2 cellular contexts compared by ENCODE assay signal in the genomic region with DNA sequence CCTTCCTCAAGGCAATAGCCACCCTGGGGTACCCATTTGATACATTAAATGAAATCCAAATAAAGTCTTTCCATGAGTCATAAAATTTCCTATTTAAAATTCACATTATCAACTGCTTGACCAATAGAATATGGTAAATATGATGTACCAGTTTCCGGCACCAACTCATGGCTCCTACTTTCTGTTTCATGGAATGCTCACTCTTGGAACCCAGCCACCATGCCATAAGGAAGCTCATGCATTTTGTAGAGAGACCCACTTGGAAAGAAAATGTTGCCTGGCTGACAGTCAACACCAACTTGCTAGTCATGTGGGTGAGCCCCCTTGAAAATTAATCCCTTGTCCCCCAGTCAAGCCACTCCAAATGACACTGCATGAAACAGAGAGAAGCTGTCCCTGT.
A peak's percentile ranks its signal among the peaks of the same experiment; 100 is the strongest.
TF ChIP-seq lines count a peak whose summit lies in the region.

No MANE protein-coding gene starts in this region.

TF ChIP-seq in GM23338, 12 proteins besides CTCF, POLR2A, EP300 and RAD21 (continues in another document):
- TF ChIP-seq, protein P1, sequence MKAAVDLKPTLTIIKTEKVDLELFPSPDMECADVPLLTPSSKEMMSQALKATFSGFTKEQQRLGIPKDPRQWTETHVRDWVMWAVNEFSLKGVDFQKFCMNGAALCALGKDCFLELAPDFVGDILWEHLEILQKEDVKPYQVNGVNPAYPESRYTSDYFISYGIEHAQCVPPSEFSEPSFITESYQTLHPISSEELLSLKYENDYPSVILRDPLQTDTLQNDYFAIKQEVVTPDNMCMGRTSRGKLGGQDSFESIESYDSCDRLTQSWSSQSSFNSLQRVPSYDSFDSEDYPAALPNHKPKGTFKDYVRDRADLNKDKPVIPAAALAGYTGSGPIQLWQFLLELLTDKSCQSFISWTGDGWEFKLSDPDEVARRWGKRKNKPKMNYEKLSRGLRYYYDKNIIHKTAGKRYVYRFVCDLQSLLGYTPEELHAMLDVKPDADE (IDR thresholded peaks at IDR 0.05), result no peak
- TF ChIP-seq NANOG (IDR thresholded peaks at IDR 0.05; ENCODE audit: borderline replicate concordance) (no peak), EZH2phosphoT487 (IDR thresholded peaks at IDR 0.05; ENCODE audit: unreplicated experiment) (no peak), ZNF114 (CRISPR knock-in tag; IDR thresholded peaks at IDR 0.05) (no peak), POLR2AphosphoS5 (IDR thresholded peaks at IDR 0.05; ENCODE audit: low read depth) (no peak), JUNB (IDR thresholded peaks at IDR 0.05; ENCODE audit: unreplicated experiment) (no peak), CREB1 (CRISPR knock-in tag; IDR thresholded peaks at IDR 0.05; ENCODE audit: low read depth) (no peak), STAT1 (IDR thresholded peaks at IDR 0.05; ENCODE audit: unreplicated experiment) (no peak)
- TF ChIP-seq, protein P2, sequence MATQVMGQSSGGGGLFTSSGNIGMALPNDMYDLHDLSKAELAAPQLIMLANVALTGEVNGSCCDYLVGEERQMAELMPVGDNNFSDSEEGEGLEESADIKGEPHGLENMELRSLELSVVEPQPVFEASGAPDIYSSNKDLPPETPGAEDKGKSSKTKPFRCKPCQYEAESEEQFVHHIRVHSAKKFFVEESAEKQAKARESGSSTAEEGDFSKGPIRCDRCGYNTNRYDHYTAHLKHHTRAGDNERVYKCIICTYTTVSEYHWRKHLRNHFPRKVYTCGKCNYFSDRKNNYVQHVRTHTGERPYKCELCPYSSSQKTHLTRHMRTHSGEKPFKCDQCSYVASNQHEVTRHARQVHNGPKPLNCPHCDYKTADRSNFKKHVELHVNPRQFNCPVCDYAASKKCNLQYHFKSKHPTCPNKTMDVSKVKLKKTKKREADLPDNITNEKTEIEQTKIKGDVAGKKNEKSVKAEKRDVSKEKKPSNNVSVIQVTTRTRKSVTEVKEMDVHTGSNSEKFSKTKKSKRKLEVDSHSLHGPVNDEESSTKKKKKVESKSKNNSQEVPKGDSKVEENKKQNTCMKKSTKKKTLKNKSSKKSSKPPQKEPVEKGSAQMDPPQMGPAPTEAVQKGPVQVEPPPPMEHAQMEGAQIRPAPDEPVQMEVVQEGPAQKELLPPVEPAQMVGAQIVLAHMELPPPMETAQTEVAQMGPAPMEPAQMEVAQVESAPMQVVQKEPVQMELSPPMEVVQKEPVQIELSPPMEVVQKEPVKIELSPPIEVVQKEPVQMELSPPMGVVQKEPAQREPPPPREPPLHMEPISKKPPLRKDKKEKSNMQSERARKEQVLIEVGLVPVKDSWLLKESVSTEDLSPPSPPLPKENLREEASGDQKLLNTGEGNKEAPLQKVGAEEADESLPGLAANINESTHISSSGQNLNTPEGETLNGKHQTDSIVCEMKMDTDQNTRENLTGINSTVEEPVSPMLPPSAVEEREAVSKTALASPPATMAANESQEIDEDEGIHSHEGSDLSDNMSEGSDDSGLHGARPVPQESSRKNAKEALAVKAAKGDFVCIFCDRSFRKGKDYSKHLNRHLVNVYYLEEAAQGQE (IDR thresholded peaks at IDR 0.05; ENCODE audit: unreplicated experiment), result no peak
- TF ChIP-seq, protein P3, sequence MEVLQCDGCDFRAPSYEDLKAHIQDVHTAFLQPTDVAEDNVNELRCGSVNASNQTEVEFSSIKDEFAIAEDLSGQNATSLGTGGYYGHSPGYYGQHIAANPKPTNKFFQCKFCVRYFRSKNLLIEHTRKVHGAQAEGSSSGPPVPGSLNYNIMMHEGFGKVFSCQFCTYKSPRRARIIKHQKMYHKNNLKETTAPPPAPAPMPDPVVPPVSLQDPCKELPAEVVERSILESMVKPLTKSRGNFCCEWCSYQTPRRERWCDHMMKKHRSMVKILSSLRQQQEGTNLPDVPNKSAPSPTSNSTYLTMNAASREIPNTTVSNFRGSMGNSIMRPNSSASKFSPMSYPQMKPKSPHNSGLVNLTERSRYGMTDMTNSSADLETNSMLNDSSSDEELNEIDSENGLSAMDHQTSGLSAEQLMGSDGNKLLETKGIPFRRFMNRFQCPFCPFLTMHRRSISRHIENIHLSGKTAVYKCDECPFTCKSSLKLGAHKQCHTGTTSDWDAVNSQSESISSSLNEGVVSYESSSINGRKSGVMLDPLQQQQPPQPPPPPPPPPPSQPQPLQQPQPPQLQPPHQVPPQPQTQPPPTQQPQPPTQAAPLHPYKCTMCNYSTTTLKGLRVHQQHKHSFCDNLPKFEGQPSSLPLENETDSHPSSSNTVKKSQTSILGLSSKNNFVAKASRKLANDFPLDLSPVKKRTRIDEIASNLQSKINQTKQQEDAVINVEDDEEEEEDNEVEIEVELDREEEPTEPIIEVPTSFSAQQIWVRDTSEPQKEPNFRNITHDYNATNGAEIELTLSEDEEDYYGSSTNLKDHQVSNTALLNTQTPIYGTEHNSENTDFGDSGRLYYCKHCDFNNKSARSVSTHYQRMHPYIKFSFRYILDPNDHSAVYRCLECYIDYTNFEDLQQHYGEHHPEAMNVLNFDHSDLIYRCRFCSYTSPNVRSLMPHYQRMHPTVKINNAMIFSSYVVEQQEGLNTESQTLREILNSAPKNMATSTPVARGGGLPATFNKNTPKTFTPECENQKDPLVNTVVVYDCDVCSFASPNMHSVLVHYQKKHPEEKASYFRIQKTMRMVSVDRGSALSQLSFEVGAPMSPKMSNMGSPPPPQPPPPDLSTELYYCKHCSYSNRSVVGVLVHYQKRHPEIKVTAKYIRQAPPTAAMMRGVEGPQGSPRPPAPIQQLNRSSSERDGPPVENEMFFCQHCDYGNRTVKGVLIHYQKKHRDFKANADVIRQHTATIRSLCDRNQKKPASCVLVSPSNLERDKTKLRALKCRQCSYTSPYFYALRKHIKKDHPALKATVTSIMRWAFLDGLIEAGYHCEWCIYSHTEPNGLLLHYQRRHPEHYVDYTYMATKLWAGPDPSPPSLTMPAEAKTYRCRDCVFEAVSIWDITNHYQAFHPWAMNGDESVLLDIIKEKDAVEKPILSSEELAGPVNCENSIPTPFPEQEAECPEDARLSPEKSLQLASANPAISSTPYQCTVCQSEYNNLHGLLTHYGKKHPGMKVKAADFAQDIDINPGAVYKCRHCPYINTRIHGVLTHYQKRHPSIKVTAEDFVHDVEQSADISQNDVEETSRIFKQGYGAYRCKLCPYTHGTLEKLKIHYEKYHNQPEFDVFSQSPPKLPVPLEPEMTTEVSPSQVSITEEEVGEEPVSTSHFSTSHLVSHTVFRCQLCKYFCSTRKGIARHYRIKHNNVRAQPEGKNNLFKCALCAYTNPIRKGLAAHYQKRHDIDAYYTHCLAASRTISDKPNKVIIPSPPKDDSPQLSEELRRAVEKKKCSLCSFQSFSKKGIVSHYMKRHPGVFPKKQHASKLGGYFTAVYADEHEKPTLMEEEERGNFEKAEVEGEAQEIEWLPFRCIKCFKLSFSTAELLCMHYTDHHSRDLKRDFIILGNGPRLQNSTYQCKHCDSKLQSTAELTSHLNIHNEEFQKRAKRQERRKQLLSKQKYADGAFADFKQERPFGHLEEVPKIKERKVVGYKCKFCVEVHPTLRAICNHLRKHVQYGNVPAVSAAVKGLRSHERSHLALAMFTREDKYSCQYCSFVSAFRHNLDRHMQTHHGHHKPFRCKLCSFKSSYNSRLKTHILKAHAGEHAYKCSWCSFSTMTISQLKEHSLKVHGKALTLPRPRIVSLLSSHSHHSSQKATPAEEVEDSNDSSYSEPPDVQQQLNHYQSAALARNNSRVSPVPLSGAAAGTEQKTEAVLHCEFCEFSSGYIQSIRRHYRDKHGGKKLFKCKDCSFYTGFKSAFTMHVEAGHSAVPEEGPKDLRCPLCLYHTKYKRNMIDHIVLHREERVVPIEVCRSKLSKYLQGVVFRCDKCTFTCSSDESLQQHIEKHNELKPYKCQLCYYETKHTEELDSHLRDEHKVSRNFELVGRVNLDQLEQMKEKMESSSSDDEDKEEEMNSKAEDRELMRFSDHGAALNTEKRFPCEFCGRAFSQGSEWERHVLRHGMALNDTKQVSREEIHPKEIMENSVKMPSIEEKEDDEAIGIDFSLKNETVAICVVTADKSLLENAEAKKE (CRISPR knock-in tag; IDR thresholded peaks at IDR 0.05), result no peak

TF ChIP-seq in endothelial cell of umbilical vein, 7 proteins besides CTCF, POLR2A, EP300 and RAD21:
- TF ChIP-seq POLR2AphosphoS5 (IDR thresholded peaks at IDR 0.05; ENCODE audit: insufficient read depth, low read depth, low read length), result no peak
- TF ChIP-seq FOS (IDR thresholded peaks at IDR 0.05; ENCODE audit: borderline replicate concordance, insufficient read depth, low read length), result peak; percentile 38
- peak; percentile 8 for TF ChIP-seq GATA2 (IDR thresholded peaks at IDR 0.05; ENCODE audit: insufficient read depth, insufficient read length, low read depth, low read length)
- TF ChIP-seq, protein P4, sequence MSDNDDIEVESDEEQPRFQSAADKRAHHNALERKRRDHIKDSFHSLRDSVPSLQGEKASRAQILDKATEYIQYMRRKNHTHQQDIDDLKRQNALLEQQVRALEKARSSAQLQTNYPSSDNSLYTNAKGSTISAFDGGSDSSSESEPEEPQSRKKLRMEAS (IDR thresholded peaks at IDR 0.05; ENCODE audit: insufficient read depth, insufficient read length), result no peak
- TF ChIP-seq MYC (IDR thresholded peaks at IDR 0.05; ENCODE audit: low read depth, low read length), result no peak
- TF ChIP-seq EZH2 (IDR thresholded peaks at IDR 0.05; ENCODE audit: borderline replicate concordance, low read depth, low read length, severe bottlenecking), result no peak
- peak; percentile 42 for TF ChIP-seq JUN (IDR thresholded peaks at IDR 0.05; ENCODE audit: borderline replicate concordance, insufficient read depth, insufficient read length, low read depth)
